11 cellular contexts compared by ENCODE assay signal in genomic region chr10:125721035-125721434, GRCh38. TPM values are rescaled to one million over a fixed set of nuclear protein-coding genes. Genes with fewer than 3 reads are reported as not detected.
DNase-seq lines count a peak whose midpoint lies in the region; ATAC-seq and TF ChIP-seq lines count a peak whose summit lies in the region.
"Had no signal": no experiment of that assay in that cellular context is flagged by ENCODE, and none has a peak within 500 bp of the region (broad histone marks: within the 10 kb centered on the region; RNA-seq: fewer than 3 reads in every experiment).

No MANE protein-coding gene starts in this region.

- DNase-seq in GM13977 (ENCODE audit: low spot score) (peak; percentile 28), immature natural killer cell (no peak), Right ventricle myocardium inferior (ENCODE audit: missing footprints) (no peak), COR-L47 (lab: John Stamatoyannopoulos, UW) (no peak), stomach (no peak), RPMI8226 (no peak)
- DNase-seq: H7; stimulated activated CD4-positive, alpha-beta T cell treated with anti-CD3 and anti-CD28 coated beads, Interleukin-2, amount 100 ng/mL, for 48 hours had no signal

- H3K9me3 ChIP-seq in Loucy (ENCODE audit: insufficient read depth, low read depth, low read length) (no peaks in the 10 kb centered on the region), stomach (no peaks in the 10 kb centered on the region)

- peaks cover 38 to 43% of the 10 kb centered on the region in 2 donors for H3K4me1 Mint-ChIP-seq in immature natural killer cell

- no peak for TF ChIP-seq POLR2A in stomach (IDR thresholded peaks at IDR 0.05)

- H3K4me3 Mint-ChIP-seq in immature natural killer cell = peak overlapping the region; percentile 63 to 99 (median 76)

- WGBS in stomach, 5 donors = 56 to 74% (median 68%) methylated on average over 6 of the region's 6 CpGs

- H3K4me1 ChIP-seq in Loucy (ENCODE audit: insufficient read depth, low read length, poor library complexity, severe bottlenecking) (peaks cover 29% of the 10 kb centered on the region), stomach (peaks cover 19 to 38% (median 23%) of the 10 kb centered on the region in 4 donors)

- peak overlapping the region; percentile 84 for H3K4me2 ChIP-seq in Loucy (ENCODE audit: low read depth, low read length, poor library complexity, severe bottlenecking)

- intact Hi-C loops in Right ventricle myocardium inferior (cut with DNase I) (no loop called here), stomach (cut with DNase I; ENCODE audit: low total_unique reads) (no loop called here)

- TF ChIP-seq CTCF in GM13977 (IDR thresholded peaks at IDR 0.05; ENCODE audit: extremely low read depth, insufficient read depth, missing control alignments) (no peak), Loucy (conservative IDR thresholded peaks at IDR 0.05; ENCODE audit: low read length) (no peak), stomach (IDR thresholded peaks at IDR 0.05) (no peak)

- H3K4me3 ChIP-seq in Loucy (ENCODE audit: low read length, poor library complexity, severe bottlenecking) = peak overlapping the region; percentile 98
- peak overlapping the region in 1 of 4 donors; percentile 3 for H3K4me3 ChIP-seq in stomach

- peak overlapping the region in 5 of 6 donors; percentile 31 to 78 (median 66) for H3K27ac Mint-ChIP-seq in immature natural killer cell

- H2AFZ ChIP-seq in Loucy (ENCODE audit: low read length) = no peak overlapping the region

- in situ Hi-C loops in GM13977 (cut with MboI; ENCODE audit: low pct_unique_long_range_greater_than_20kb, low sequenced_read_pairs, unreplicated experiment) = no loop called here

- peak; percentile 46 for ATAC-seq in GM21528 (IDR thresholded peaks at IDR 0.05; ENCODE audit: low FRiP score, unreplicated experiment)
- no peak for ATAC-seq in Right ventricle myocardium inferior

- H3K36me3 ChIP-seq in Loucy (ENCODE audit: insufficient read depth, low read length) (peaks cover 35% of the 10 kb centered on the region; the same call in 1 of the 2 replicates), stomach (peaks cover 13 to 50% (median 48%) of the 10 kb centered on the region in 4 donors)

- H3K27me3 ChIP-seq in Loucy (ENCODE audit: insufficient read depth, low read length, poor library complexity, severe bottlenecking) (no peaks in the 10 kb centered on the region), stomach (no peaks in the 10 kb centered on the region)

- peaks cover 42% of the 10 kb centered on the region for H3K79me2 ChIP-seq in Loucy (ENCODE audit: insufficient read depth, low read length)

- no peaks in the 10 kb centered on the region for H3K9me2 ChIP-seq in Loucy (replicated peaks; ENCODE audit: low read depth, low read length)

- TF ChIP-seq EP300 in stomach (IDR thresholded peaks at IDR 0.05) = no peak

- peak overlapping the region; percentile 97 for H3K9ac ChIP-seq in Loucy (ENCODE audit: low read depth, low read length, poor library complexity, severe bottlenecking)

- H3K27ac ChIP-seq in stomach = no peak overlapping the region

- H3K9me3 Mint-ChIP-seq in immature natural killer cell = no peaks in the 10 kb centered on the region

- no peaks in the 10 kb centered on the region for H3F3A ChIP-seq in Loucy (ENCODE audit: low read depth)

- peaks cover 5 to 10% (median 9%) of the 10 kb centered on the region in 3 donors for H3K27me3 Mint-ChIP-seq in immature natural killer cell (ENCODE audit: low read depth in 3 of 3)

- H3K36me3 Mint-ChIP-seq in immature natural killer cell = peaks cover 18 to 31% (median 21%) of the 10 kb centered on the region in 3 donors

- peaks cover 38% of the 10 kb centered on the region for H4K20me1 ChIP-seq in Loucy (ENCODE audit: insufficient read depth, low read length, poor library complexity, severe bottlenecking)

RNA-seq across cellular contexts. Expression of gene EDRF1, which starts 1.5 kb away (rescaled TPM):
- polyA plus RNA-seq in immature natural killer cell = 10 to 100 TPM in 1 of 3 donors, 1 to 10 TPM in 2; 5.6 to 12.5 (median 8.6) TPM
- total RNA-seq in Right ventricle myocardium inferior = 9.6 TPM
- 10 to 100 TPM; 14.0 to 41.5 (median 17.4) TPM for total RNA-seq in stomach
- polyA plus RNA-seq in stomach = 10 to 100 TPM in 1 of 3 donors, 1 to 10 TPM in 2; 5.5 to 14.2 (median 5.8) TPM

RNA-seq across cellular contexts. Expression of gene TEX36, which starts 38.1 kb away (rescaled TPM):
- polyA plus RNA-seq in immature natural killer cell (not detected), stomach (not detected)
- total RNA-seq in Right ventricle myocardium inferior (not detected), stomach (not detected)
- total RNA-seq: fibroblast of villous mesenchyme, H7 had no signal

RNA-seq across cellular contexts. Expression of gene MMP21, which starts 54.6 kb away (rescaled TPM):
- polyA plus RNA-seq in immature natural killer cell (not detected), stomach (not detected)
- total RNA-seq in Right ventricle myocardium inferior (not detected), stomach (under 1 TPM in 1 of 5 donors, not detected in 4; 0.45 TPM)
- total RNA-seq: fibroblast of villous mesenchyme, H7 had no signal
